19 cellular contexts compared by ENCODE assay signal in genomic region chr2:62654423-62654791, GRCh38. TPM values are rescaled to one million over a fixed set of nuclear protein-coding genes. Genes with fewer than 3 reads are reported as not detected.
A peak's percentile ranks its signal among the peaks of the same experiment; 100 is the strongest.
DNase-seq lines count a peak whose midpoint lies in the region; ATAC-seq and TF ChIP-seq lines count a peak whose summit lies in the region.
"Had no signal": no experiment of that assay in that cellular context is flagged by ENCODE, and none has a peak within 500 bp of the region (broad histone marks: within the 10 kb centered on the region; RNA-seq: fewer than 3 reads in every experiment).

No MANE protein-coding gene starts in this region.

- TF ChIP-seq CTCF in AG09309 (IDR thresholded peaks at IDR 0.05; ENCODE audit: control insufficient read depth, insufficient read depth, low read depth, low read length, missing control alignments) (no peak), astrocyte of the cerebellum (IDR thresholded peaks at IDR 0.05; ENCODE audit: low read depth, low read length, missing control alignments) (no peak), transverse colon (IDR thresholded peaks at IDR 0.05) (no peak)

- 80 to 84% methylated on average over 2 to 3 of the region's 3 CpGs for WGBS in transverse colon (ENCODE audit: low coverage in 1 of 2), 2 donors

- no peak overlapping the region for H3K4me3 ChIP-seq in AG09309 (ENCODE audit: control insufficient read depth, low read depth, low read length)
- no peak overlapping the region for H3K4me3 ChIP-seq in astrocyte of the cerebellum (ENCODE audit: low read depth, low read length)
- no peak overlapping the region for H3K4me3 ChIP-seq in transverse colon
- H3K4me3 ChIP-seq: K562, upper lobe of left lung had no signal

- no peaks in the 10 kb centered on the region for H3K36me3 ChIP-seq in transverse colon
- H3K36me3 ChIP-seq: upper lobe of left lung had no signal

- no peak for TF ChIP-seq EP300 in transverse colon (IDR thresholded peaks at IDR 0.05; ENCODE audit: low read depth)

- H3K9me3 ChIP-seq in transverse colon: no peaks in the 10 kb centered on the region
- H3K9me3 ChIP-seq: upper lobe of left lung had no signal

- peak; percentile 33 for ATAC-seq in left lobe of liver
- ATAC-seq: K562; stimulated activated effector memory CD8-positive, alpha-beta T cell treated with anti-CD3 and anti-CD28 coated beads, Interleukin-12 subunit alpha, Interleukin-12 subunit beta, amount 100 ng/mL, for 72 hours had no signal

- H3K27ac ChIP-seq in transverse colon: no peak overlapping the region
- H3K27ac ChIP-seq: parathyroid adenoma, upper lobe of left lung had no signal

- in situ Hi-C loops in astrocyte of the cerebellum (cut with HindIII; ENCODE audit: low sequenced_read_pairs) (no loop called here), transverse colon (cut with MboI; ENCODE audit: low pct_ligation_motif_present in 1 of 4, low pct_unique_long_range_greater_than_20kb in 1 of 4, low sequenced_read_pairs in 3 of 4) (no loop called here)

- peaks cover 0 to 4% (median 0%) of the 10 kb centered on the region in 4 donors for H3K4me1 ChIP-seq in transverse colon
- H3K4me1 ChIP-seq: parathyroid adenoma, upper lobe of left lung had no signal

- no peak for TF ChIP-seq POLR2A in transverse colon (IDR thresholded peaks at IDR 0.05)

- H3K27me3 ChIP-seq in transverse colon: no peaks in the 10 kb centered on the region
- H3K27me3 ChIP-seq: upper lobe of left lung had no signal

- DNase-seq in AG09309 (ENCODE audit: low read depth): peak; percentile 77
- DNase-seq in HT1080 (ENCODE audit: low read depth): peak; percentile 59
- peak; percentile 20 for DNase-seq in astrocyte of the cerebellum (ENCODE audit: low read depth)
- no peak for DNase-seq in left lobe of liver (ENCODE audit: low spot score)
- no peak for DNase-seq in transverse colon
- no peak for DNase-seq in NOMO-1 treated with dmso at 0.1 percent for 144 hours (lab: John Stamatoyannopoulos, UW; ENCODE audit: unreplicated experiment)
- DNase-seq in ecto neural progenitor cell (ENCODE audit: low spot score): no peak
- DNase-seq in NOMO-1 (lab: John Stamatoyannopoulos, UW; ENCODE audit: unreplicated experiment in 2 of 2): no peak
- DNase-seq: activated CD4-positive, alpha-beta T cell treated with anti-CD3 and anti-CD28 coated beads, Interleukin-2, amount 50 U/mL, for 1 hour; activated naive CD8-positive, alpha-beta T cell treated with anti-CD3 and anti-CD28 coated beads, Interleukin-2, amount 10 ng/mL, durations not matched to agents 7 days and 5 days; activated T-cell treated with anti-CD3 and anti-CD28 coated beads, Interleukin-2, amount 50 U/mL, for 1 hour; cerebellar nuclear complex; islet precursor cell; NCI-H2171 treated with DMSO at 0.1 percent for 48 hours; SIG-M5; upper lobe of left lung had no signal

- intact Hi-C loops in transverse colon (cut with DNase I; ENCODE audit: low total_unique reads): no loop called here

RNA-seq across cellular contexts. Expression of gene EHBP1, which starts 51.1 kb away (rescaled TPM):
- total RNA-seq in HT1080 (2014; rRNA removed; shearing (Covaris generic)): 26.3 and 28.7 TPM in 2 replicates
- 29.8 and 44.0 TPM in 2 replicates for polyA plus RNA-seq in HT1080 (2015; cell fraction: cytosol; rRNA removed)
- 60.7 and 62.3 TPM in 2 replicates for polyA plus RNA-seq in HT1080 (2015; cell fraction: nucleus; rRNA removed)
- total RNA-seq in left lobe of liver: 50.0 TPM
- 10 to 100 TPM; 41.1 to 69.4 (median 47.0) TPM for total RNA-seq in transverse colon

Comparison
In these comparisons a context has a peak if more than half of its experiments do, and no peak if none do; other contexts are left out.
1. DNase-seq: peak in AG09309 (single experiment), HT1080 (single experiment) and astrocyte of the cerebellum (single experiment); none in left lobe of liver (single experiment), transverse colon (single experiment), NOMO-1 treated with dmso at 0.1 percent for 144 hours (single experiment), ecto neural progenitor cell (single experiment) and NOMO-1 (0 of 2).